In genomic region chr19:19489804-19490204, GRCh38 we compare ENCODE assay signal across 9 cellular contexts. TPM values are rescaled to one million over a fixed set of nuclear protein-coding genes. Genes with fewer than 3 reads are reported as not detected.
DNase-seq lines count a peak whose midpoint lies in the region; ATAC-seq, FAIRE-seq and TF ChIP-seq lines count a peak whose summit lies in the region.
"Had no signal": no experiment of that assay in that cellular context is flagged by ENCODE, and none has a peak within 500 bp of the region (broad histone marks: within the 10 kb centered on the region; RNA-seq: fewer than 3 reads in every experiment).

No MANE protein-coding gene starts in this region.

- ATAC-seq in PC-3 (peak; percentile 4; the same call in 1 of the 2 replicates), GM19324 (IDR thresholded peaks at IDR 0.05; ENCODE audit: low FRiP score, unreplicated experiment) (no peak), GM21447 (IDR thresholded peaks at IDR 0.05; ENCODE audit: unreplicated experiment) (no peak)

- POLR2A ChIA-PET in PC-3 (lab: Charles Lee; ENCODE audit: unreplicated experiment), result no interaction called here
- POLR2A ChIA-PET in H1 (lab: Charles Lee; ENCODE audit: partially characterized antibody), result interaction anchor here (0.9 to 4.3 kb wide), 14 partner anchors 11 to 126 kb away, joined by 3 to 44 read pairs (median 5); partner anchors contain the start of genes GATAD2A and NDUFA13

- H3K36me3 ChIP-seq in ACC112 (ENCODE audit: insufficient read depth, low read length), result no peaks in the 10 kb centered on the region
- peaks cover 25% of the 10 kb centered on the region for H3K36me3 ChIP-seq in PC-3 (ENCODE audit: low read depth, low read length)
- H3K36me3 ChIP-seq in H1 (ENCODE audit: control insufficient read depth in 2 of 4, insufficient read depth in 4 of 4, low read length in 3 of 4), result peaks cover 7 to 19% (median 13%) of the 10 kb centered on the region in 4 experiments; a peak in 7 of 8 replicates

- H3K36me3 Mint-ChIP-seq in nephron (ENCODE audit: low read depth), result peaks cover 8% of the 10 kb centered on the region

- TF ChIP-seq EP300 in H1 (IDR thresholded peaks at IDR 0.05; ENCODE audit: borderline replicate concordance in 1 of 2, low read depth in 2 of 2, low read length in 2 of 2), result no peak

- no peak overlapping the region for H4K5ac ChIP-seq in H1 (ENCODE audit: insufficient read length, low read depth, low read length)

- H4K91ac ChIP-seq in H1 (replicated peaks; ENCODE audit: insufficient read length, low read length), result peak overlapping the region; percentile 79

- peak overlapping the region; percentile 98 to 99 (median 99) for H3K27ac Mint-ChIP-seq in nephron

- no peak overlapping the region for H2BK15ac ChIP-seq in H1 (ENCODE audit: low read length)

- DNase-seq in PC-3 (no peak), H1 (ENCODE audit: low read depth in 1 of 2, low spot score in 2 of 2) (no peak), Kasumi-1 (lab: John Stamatoyannopoulos, UW) (no peak), NCI-H1092 (lab: John Stamatoyannopoulos, UW) (no peak)

- no peak overlapping the region for H3K23ac ChIP-seq in H1 (ENCODE audit: insufficient read length)

- no peak overlapping the region; the same call in 1 of the 2 replicates for H3K4me3 ChIP-seq in ACC112 (ENCODE audit: low read depth, low read length)
- no peak overlapping the region for H3K4me3 ChIP-seq in PC-3 (ENCODE audit: low read length)
- no peak overlapping the region for H3K4me3 ChIP-seq in H1 (ENCODE audit: extremely low read depth in 1 of 4, insufficient read depth in 2 of 4, low read depth in 3 of 4, low read length in 4 of 4)
- H3K4me3 ChIP-seq: SJCRH30 had no signal

- H2BK12ac ChIP-seq in H1 (ENCODE audit: low read depth, low read length), result peak overlapping the region; percentile 41

- H3K4me3 Mint-ChIP-seq in nephron, result peak overlapping the region in 2 of 3 experiments; percentile 54 to 60

- H3K4me1 ChIP-seq in ACC112 (ENCODE audit: control insufficient read depth, insufficient read depth, low read length, unreplicated experiment) (peaks cover 33% of the 10 kb centered on the region), PC-3 (ENCODE audit: insufficient read depth, low read length) (peaks cover 22% of the 10 kb centered on the region), H1 (replicated peaks in 1 of 4; ENCODE audit: control insufficient read depth in 3 of 4, insufficient read depth in 4 of 4, low read length in 3 of 4) (peaks cover 11 to 28% (median 19%) of the 10 kb centered on the region in 4 experiments)

- no peak overlapping the region for H3K4ac ChIP-seq in H1 (replicated peaks; ENCODE audit: insufficient read length, low read depth, low read length)

- H3K27me3 Mint-ChIP-seq in nephron (ENCODE audit: low read depth), result no peaks in the 10 kb centered on the region

- H3K4me1 Mint-ChIP-seq in nephron, result peaks cover 57% of the 10 kb centered on the region

- H3K79me1 ChIP-seq in H1 (ENCODE audit: low read depth, low read length), result peaks cover 17% of the 10 kb centered on the region; the same call in 1 of the 2 replicates

- 77% methylated on average over 9 of the region's 9 CpGs; no CpG with 5 or more reads in 1 of the 2 experiments for WGBS in H1 (ENCODE audit: extremely low coverage in 1 of 2, insufficient coverage in 1 of 2, insufficient read length in 1 of 2, insufficient replicate concordance in 2 of 2, low coverage in 1 of 2, low lambda C conversion rate in 2 of 2, missing lambda C conversion rate in 1 of 2), 2 experiments

- BruUV-seq in PC-3 (replicated peaks; lab: Mats Ljungman, UMichigan), result no TSS peak

- peak overlapping the region; percentile 88 for H2BK5ac ChIP-seq in H1 (ENCODE audit: low read depth, low read length)

- no peaks in the 10 kb centered on the region for H3K9me3 Mint-ChIP-seq in nephron

- H4K20me1 ChIP-seq in PC-3 (ENCODE audit: low read length), result no peaks in the 10 kb centered on the region
- H4K20me1 ChIP-seq in H1 (replicated peaks in 1 of 2; ENCODE audit: control insufficient read depth in 1 of 2, insufficient read depth in 2 of 2, low read length in 2 of 2), result peaks cover 14 to 24% of the 10 kb centered on the region in 2 experiments

- H2AK5ac ChIP-seq in H1 (ENCODE audit: low read depth, low read length), result peak overlapping the region; percentile 30

- H3K56ac ChIP-seq in H1 (replicated peaks; ENCODE audit: insufficient read length, low read depth, low read length), result peak overlapping the region; percentile 32

- TF ChIP-seq CTCF in PC-3 (conservative IDR thresholded peaks at IDR 0.05; ENCODE audit: low read depth, low read length), result no peak
- no peak for TF ChIP-seq CTCF in H1 (IDR thresholded peaks at IDR 0.05; ENCODE audit: control extremely low read depth in 1 of 3, insufficient read depth in 1 of 3, low read depth in 1 of 3, low read length in 3 of 3)
- TF ChIP-seq CTCF in nephron (IDR thresholded peaks at IDR 0.05; ENCODE audit: unreplicated experiment in 3 of 3), result no peak

- FAIRE-seq in H1 (lab: Jason Lieb, UNC), result no peak

- H3K27ac ChIP-seq in ACC112 (ENCODE audit: low read depth, low read length) (peak overlapping the region; percentile 96), PC-3 (ENCODE audit: low read length) (peak overlapping the region; percentile 76), H1 (ENCODE audit: low read depth, low read length) (peak overlapping the region; percentile 67; the same call in 1 of the 2 replicates)
- H3K27ac ChIP-seq: SJCRH30 had no signal

- no peaks in the 10 kb centered on the region for H3F3A ChIP-seq in PC-3 (ENCODE audit: low read length, unreplicated experiment)

- no peaks in the 10 kb centered on the region for H3K27me3 ChIP-seq in ACC112 (ENCODE audit: insufficient read depth, low read length)
- H3K27me3 ChIP-seq in PC-3 (ENCODE audit: low read length), result no peaks in the 10 kb centered on the region
- H3K27me3 ChIP-seq in H1 (replicated peaks in 1 of 4; ENCODE audit: control insufficient read depth in 3 of 4, extremely low read depth in 1 of 4, insufficient read depth in 3 of 4, low read length in 3 of 4), result no peaks in the 10 kb centered on the region
- H3K27me3 ChIP-seq: SJCRH30 had no signal

- CTCF ChIA-PET in PC-3 (lab: Charles Lee), result interaction anchor here (0.5 to 1.1 kb wide), 4 partner anchors 18 to 123 kb away, joined by 3 to 7 read pairs (median 4); no protein-coding TSS in a partner anchor
- CTCF ChIA-PET in H1 (lab: Charles Lee; ENCODE audit: partially characterized antibody), result interaction anchor here (0.6 to 9.8 kb wide), 42 partner anchors 9 to 265 kb away, joined by 3 to 146 read pairs (median 6); partner anchors contain the start of genes GATAD2A, NDUFA13 and TSSK6

- no peak overlapping the region for H2BK120ac ChIP-seq in H1 (replicated peaks; ENCODE audit: low read depth, low read length)

- no peak overlapping the region for H3K14ac ChIP-seq in H1 (ENCODE audit: insufficient read length)

- TF ChIP-seq POLR2A in H1 (IDR thresholded peaks at IDR 0.05; ENCODE audit: control extremely low read depth in 1 of 2, low read depth in 2 of 2, low read length in 2 of 2), result no peak

- peak overlapping the region; percentile 81 for H4K8ac ChIP-seq in H1 (ENCODE audit: extremely low read depth, insufficient read depth, low read length)

- no peak overlapping the region for H3K18ac ChIP-seq in H1 (ENCODE audit: extremely low read depth, low read length)

- H3K79me2 ChIP-seq in ACC112 (ENCODE audit: control insufficient read depth, insufficient read depth, low read length, unreplicated experiment) (peaks cover 23% of the 10 kb centered on the region), PC-3 (ENCODE audit: low read length) (peaks cover 32% of the 10 kb centered on the region), H1 (ENCODE audit: control insufficient read depth in 1 of 2, insufficient read depth in 2 of 2, low read length in 2 of 2) (peaks cover 0 to 52% of the 10 kb centered on the region in 2 experiments; a peak in 2 of 4 replicates)

- H3K9ac ChIP-seq in PC-3 (ENCODE audit: low read length), result no peak overlapping the region
- H3K9ac ChIP-seq in H1 (replicated peaks in 1 of 4; ENCODE audit: extremely low read depth in 1 of 4, low read depth in 3 of 4, low read length in 3 of 4), result peak overlapping the region in 2 of 4 experiments; percentile 41 to 42; a peak in 4 of 7 replicates

- intact Hi-C loops in PC-3 (cut with micrococcal nuclease), result loop anchor here (1.0 to 2.0 kb wide), 2 partner anchors 83 to 124 kb away; no protein-coding TSS in a partner anchor

- TF ChIP-seq RAD21 in H1 (IDR thresholded peaks at IDR 0.05 in 1 of 2, conservative IDR thresholded peaks at IDR 0.05 in 1 of 2; ENCODE audit: low read depth in 2 of 2, low read length in 2 of 2), result no peak

- H2AFZ ChIP-seq in ACC112 (ENCODE audit: low read length, unreplicated experiment), result no peak overlapping the region
- no peak overlapping the region for H2AFZ ChIP-seq in PC-3 (ENCODE audit: low read length)
- H2AFZ ChIP-seq in H1 (ENCODE audit: low read length), result no peak overlapping the region

- H3K4me2 ChIP-seq in PC-3 (ENCODE audit: low read length), result no peak overlapping the region
- peak overlapping the region in 1 of 2 experiments; percentile 45; a peak in 2 of 4 replicates for H3K4me2 ChIP-seq in H1 (ENCODE audit: insufficient read depth in 1 of 2, low read depth in 2 of 2, low read length in 2 of 2)

- no peaks in the 10 kb centered on the region for H3K9me2 ChIP-seq in PC-3 (replicated peaks; ENCODE audit: low read length)

- no peaks in the 10 kb centered on the region for H3K23me2 ChIP-seq in H1 (ENCODE audit: low read depth, low read length)

- no peak overlapping the region for H2BK20ac ChIP-seq in H1 (ENCODE audit: low read length)

- no peaks in the 10 kb centered on the region for H3K9me3 ChIP-seq in PC-3 (ENCODE audit: low read length)
- no peaks in the 10 kb centered on the region for H3K9me3 ChIP-seq in H1 (ENCODE audit: insufficient read depth in 2 of 2, low read depth in 1 of 2, low read length in 1 of 2)
- H3K9me3 ChIP-seq: SJCRH30 had no signal

RNA-seq across cellular contexts. Expression of gene TSSK6, which starts 25.5 kb away (rescaled TPM):
- total RNA-seq in PC-3 (2014; rRNA removed), result 4.5 and 4.9 TPM in 2 replicates
- total RNA-seq in H1 (2021; fragmentation: NEBNext Ultra II Directional; extraction: Animal tissue kit (Norgen Biotek cat#: 25700)), result 2.9 and 3.6 TPM in 2 replicates
- 7.8 and 12.1 TPM in 2 replicates for polyA plus RNA-seq in H1 (2011; rRNA removed)
- 6.9 TPM for polyA plus RNA-seq in H1 (2011; cell fraction: cytosol; rRNA removed)
- polyA plus RNA-seq in H1 (2011; cell fraction: nucleus; rRNA removed), result 9.3 TPM
- polyA plus RNA-seq in H1 (2012, experiment 1 of 2), result 2.1 to 4.3 TPM (median 3.4 TPM) in 4 replicates
- polyA plus RNA-seq in H1 (2012, experiment 2 of 2), result 3.8 TPM
- polyA plus RNA-seq in H1 (2013, experiment 1 of 2), result 1.6 TPM
- 1.1 TPM for polyA plus RNA-seq in H1 (2013, experiment 2 of 2)
- polyA minus RNA-seq in H1 (2011; rRNA and poly(A)+ RNA removed), result 1.9 and 2.4 TPM in 2 replicates
- 2.9 TPM for polyA minus RNA-seq in H1 (2011; cell fraction: cytosol; rRNA and poly(A)+ RNA removed)
- polyA minus RNA-seq in H1 (2011; cell fraction: nucleus; rRNA and poly(A)+ RNA removed), result 8.6 TPM

RNA-seq across cellular contexts. Expression of gene NDUFA13, which starts 26.2 kb away (rescaled TPM):
- 380 and 481 TPM in 2 replicates for total RNA-seq in PC-3 (2014; rRNA removed)
- total RNA-seq in H1 (2021; fragmentation: NEBNext Ultra II Directional; extraction: Animal tissue kit (Norgen Biotek cat#: 25700)), result 413 and 425 TPM in 2 replicates
- 1,105 and 1,309 TPM in 2 replicates for polyA plus RNA-seq in H1 (2011; rRNA removed)
- polyA plus RNA-seq in H1 (2011; cell fraction: cytosol; rRNA removed), result 1,197 TPM
- 627 TPM for polyA plus RNA-seq in H1 (2011; cell fraction: nucleus; rRNA removed)
- 415 to 713 TPM (median 615 TPM) in 4 replicates for polyA plus RNA-seq in H1 (2012, experiment 1 of 2)
- 1,304 TPM for polyA plus RNA-seq in H1 (2012, experiment 2 of 2)
- 247 TPM for polyA plus RNA-seq in H1 (2013, experiment 1 of 2)
- 247 TPM for polyA plus RNA-seq in H1 (2013, experiment 2 of 2)
- polyA minus RNA-seq in H1 (2011; rRNA and poly(A)+ RNA removed), result 97.5 and 101 TPM in 2 replicates
- polyA minus RNA-seq in H1 (2011; cell fraction: cytosol; rRNA and poly(A)+ RNA removed), result 111 TPM
- 98.8 TPM for polyA minus RNA-seq in H1 (2011; cell fraction: nucleus; rRNA and poly(A)+ RNA removed)

RNA-seq across cellular contexts. Expression of gene YJEFN3, which starts 38.9 kb away (rescaled TPM):
- total RNA-seq in PC-3 (2014; rRNA removed), result 6.5 and 8.1 TPM in 2 replicates
- total RNA-seq in H1 (2021; fragmentation: NEBNext Ultra II Directional; extraction: Animal tissue kit (Norgen Biotek cat#: 25700)), result 5.0 and 5.7 TPM in 2 replicates
- 9.4 and 17.2 TPM in 2 replicates for polyA plus RNA-seq in H1 (2011; rRNA removed)
- polyA plus RNA-seq in H1 (2011; cell fraction: cytosol; rRNA removed), result 11.9 TPM
- polyA plus RNA-seq in H1 (2011; cell fraction: nucleus; rRNA removed), result 42.5 TPM
- polyA plus RNA-seq in H1 (2012, experiment 1 of 2), result 9.3 to 12.5 TPM (median 12.0 TPM) in 4 replicates
- 5.3 TPM for polyA plus RNA-seq in H1 (2012, experiment 2 of 2)
- polyA plus RNA-seq in H1 (2013, experiment 1 of 2), result 5.6 TPM
- 5.0 TPM for polyA plus RNA-seq in H1 (2013, experiment 2 of 2)
- 0.71 and 1.0 TPM in 2 replicates for polyA minus RNA-seq in H1 (2011; rRNA and poly(A)+ RNA removed)
- polyA minus RNA-seq in H1 (2011; cell fraction: cytosol; rRNA and poly(A)+ RNA removed), result 1.5 TPM
- 3.4 TPM for polyA minus RNA-seq in H1 (2011; cell fraction: nucleus; rRNA and poly(A)+ RNA removed)

RNA-seq across cellular contexts. Expression of gene CILP2, which starts 48.3 kb away (rescaled TPM):
- total RNA-seq in PC-3 (2014; rRNA removed), result 2.0 and 2.5 TPM in 2 replicates
- total RNA-seq in H1 (2021; fragmentation: NEBNext Ultra II Directional; extraction: Animal tissue kit (Norgen Biotek cat#: 25700)), result 5.8 and 5.9 TPM in 2 replicates
- polyA plus RNA-seq in H1 (2011; rRNA removed), result 4.4 and 8.2 TPM in 2 replicates
- polyA plus RNA-seq in H1 (2011; cell fraction: cytosol; rRNA removed), result 4.4 TPM
- 11.5 TPM for polyA plus RNA-seq in H1 (2011; cell fraction: nucleus; rRNA removed)
- 2.7 to 4.9 TPM (median 4.1 TPM) in 4 replicates for polyA plus RNA-seq in H1 (2012, experiment 1 of 2)
- 5.0 TPM for polyA plus RNA-seq in H1 (2012, experiment 2 of 2)
- polyA plus RNA-seq in H1 (2013, experiment 1 of 2), result 14.1 TPM
- 10.8 TPM for polyA plus RNA-seq in H1 (2013, experiment 2 of 2)
- 1.6 and 1.9 TPM in 2 replicates for polyA minus RNA-seq in H1 (2011; rRNA and poly(A)+ RNA removed)
- 4.0 TPM for polyA minus RNA-seq in H1 (2011; cell fraction: cytosol; rRNA and poly(A)+ RNA removed)
- polyA minus RNA-seq in H1 (2011; cell fraction: nucleus; rRNA and poly(A)+ RNA removed), result 4.1 TPM
